2 cellular contexts compared by ENCODE assay signal in genomic region chr12:42282301-42282700, GRCh38.
TF ChIP-seq lines count a peak whose summit lies in the region.

No MANE protein-coding gene starts in this region.

TF ChIP-seq in K562, 482 proteins besides CTCF, POLR2A, EP300 and RAD21:
- TF ChIP-seq SMARCA4 (IDR thresholded peaks at IDR 0.05) (no peak), CEBPB (tag; IDR thresholded peaks at IDR 0.05) (peak; percentile 42; the same call in 1 of the 2 replicates)
TF ChIP-seq in K562: peak in this region for 1.

TF ChIP-seq in liver, 16 proteins besides CTCF, POLR2A, EP300 and RAD21:
- TF ChIP-seq SP1 (IDR thresholded peaks at IDR 0.05) (peak; percentile 88), EGR1 (IDR thresholded peaks at IDR 0.05; ENCODE audit: low read depth in 2 of 2) (peak in 1 of 2 donors; percentile 23), FOXA1 (IDR thresholded peaks at IDR 0.05) (peak; percentile 13), GABPA (IDR thresholded peaks at IDR 0.05 in 1 of 2, conservative IDR thresholded peaks at IDR 0.05 in 1 of 2) (no peak), HNF4A (conservative IDR thresholded peaks at IDR 0.05) (peak; percentile 82), FOXA2 (IDR thresholded peaks at IDR 0.05) (no peak), JUND (IDR thresholded peaks at IDR 0.05) (peak; percentile 29 to 39), TAF1 (conservative IDR thresholded peaks at IDR 0.05) (no peak), REST (IDR thresholded peaks at IDR 0.05) (no peak), YY1 (IDR thresholded peaks at IDR 0.05) (peak; percentile 34), RXRA (IDR thresholded peaks at IDR 0.05) (peak; percentile 93 to 96), NR2F2 (IDR thresholded peaks at IDR 0.05) (peak; percentile 20), ATF3 (IDR thresholded peaks at IDR 0.05) (no peak), HNF4G (IDR thresholded peaks at IDR 0.05) (peak; percentile 74), ZBTB33 (IDR thresholded peaks at IDR 0.05) (no peak)
- TF ChIP-seq, protein P1, sequence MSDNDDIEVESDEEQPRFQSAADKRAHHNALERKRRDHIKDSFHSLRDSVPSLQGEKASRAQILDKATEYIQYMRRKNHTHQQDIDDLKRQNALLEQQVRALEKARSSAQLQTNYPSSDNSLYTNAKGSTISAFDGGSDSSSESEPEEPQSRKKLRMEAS (IDR thresholded peaks at IDR 0.05): no peak
